ENCODE assay signal across 8 cellular contexts in the genomic region with DNA sequence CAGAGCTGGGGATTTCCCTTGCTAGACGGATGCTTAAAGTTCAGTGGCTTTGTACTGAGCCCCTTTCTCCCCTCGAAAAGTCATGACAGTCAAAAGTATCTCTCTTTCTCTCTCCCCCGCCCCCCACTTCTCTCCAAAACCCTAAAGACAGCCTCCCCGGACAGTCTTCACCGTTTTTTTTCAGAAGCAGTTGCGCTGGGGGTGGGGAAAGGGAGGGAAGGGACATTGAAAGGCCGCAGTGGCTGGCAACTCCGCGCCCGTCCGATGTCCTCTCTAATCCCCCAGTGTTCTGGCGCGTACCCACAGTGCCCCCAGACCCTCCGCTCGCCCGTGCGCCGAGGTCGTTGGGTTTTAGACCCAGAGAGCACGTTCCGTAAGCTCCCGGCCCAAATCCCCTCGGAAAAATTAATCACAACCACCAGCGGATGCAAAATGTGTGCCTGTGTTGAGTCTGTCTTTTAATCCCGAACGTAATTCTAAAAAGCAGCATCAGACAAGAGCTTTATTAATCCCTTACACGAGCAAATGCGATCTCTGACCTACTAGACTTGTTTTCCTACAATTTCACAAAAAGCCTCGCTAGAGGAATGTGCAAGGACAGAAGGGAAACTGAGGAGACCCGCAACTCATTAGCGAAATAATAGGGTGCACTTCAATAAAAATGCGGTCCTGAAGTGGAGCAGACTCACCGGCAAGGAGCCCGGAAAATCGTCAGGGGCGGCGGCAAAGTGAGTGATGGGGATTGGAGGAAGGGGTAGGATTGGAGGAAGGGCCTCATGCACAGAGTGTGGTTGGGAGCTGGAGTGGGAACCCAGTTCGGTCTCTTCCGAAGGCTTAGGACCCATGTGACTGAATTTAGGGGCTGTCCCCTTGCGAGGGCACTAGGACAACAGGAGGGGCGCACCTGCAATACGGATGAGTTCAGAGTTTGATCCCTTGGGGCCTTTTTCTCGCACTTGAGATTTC. TPM values are rescaled to one million over a fixed set of nuclear protein-coding genes. Genes with fewer than 3 reads are reported as not detected.
A peak's percentile ranks its signal among the peaks of the same experiment; 100 is the strongest.
DNase-seq lines count a peak whose midpoint lies in the region; ATAC-seq, FAIRE-seq and TF ChIP-seq lines count a peak whose summit lies in the region.

No MANE protein-coding gene starts in this region.

- H3K9me3 ChIP-seq in osteoblast (ENCODE audit: low read depth, low read length): no peaks in the 10 kb centered on the region

- peaks cover 53% of the 10 kb centered on the region for H3K79me2 ChIP-seq in osteoblast (ENCODE audit: insufficient read depth, low read length)

- H3K27ac ChIP-seq in osteoblast (ENCODE audit: low read depth, low read length): peak overlapping the region; percentile 91

- TF ChIP-seq CTCF in epithelial cell of proximal tubule (conservative IDR thresholded peaks at IDR 0.05; ENCODE audit: low read depth, low read length) (no peak), osteoblast (IDR thresholded peaks at IDR 0.05; ENCODE audit: extremely low read depth, low read depth, low read length) (no peak), GM13976 (IDR thresholded peaks at IDR 0.05; ENCODE audit: borderline replicate concordance, control extremely low read depth, extremely low read depth, insufficient read depth, missing control alignments) (no peak)

- FAIRE-seq in RCC 7860 (lab: Jason Lieb, UNC): no peak

- H3K36me3 ChIP-seq in osteoblast (ENCODE audit: insufficient read depth, low read length): no peaks in the 10 kb centered on the region

- peak; percentile 48 for DNase-seq in NCI-H82 (lab: John Stamatoyannopoulos, UW)
- no peak for DNase-seq in NCI-H82 treated with DMSO at 0.1 percent for 48 hours (lab: John Stamatoyannopoulos, UW; ENCODE audit: unreplicated experiment)
- peak; percentile 51 for DNase-seq in RPMI7951 (ENCODE audit: low read depth)
- DNase-seq in epithelial cell of proximal tubule (ENCODE audit: low read depth): no peak
- DNase-seq in osteoblast (ENCODE audit: insufficient read length, low spot score, missing footprints): peak; percentile 79
- DNase-seq in RCC 7860 (ENCODE audit: low spot score): no peak
- DNase-seq in GM13976 (ENCODE audit: low spot score): no peak

- H3K4me1 ChIP-seq in osteoblast (ENCODE audit: insufficient read depth, low read length): peaks cover 36% of the 10 kb centered on the region

- in situ Hi-C loops in GM13976 (cut with MboI; ENCODE audit: low sequenced_read_pairs, unreplicated experiment): loop anchor here (25.0 kb wide), 1 partner anchor 273 kb away; no protein-coding TSS in a partner anchor

- ATAC-seq in GM19463 (IDR thresholded peaks at IDR 0.05; ENCODE audit: unreplicated experiment): no peak

- H3K4me2 ChIP-seq in osteoblast (ENCODE audit: insufficient read depth, low read length): peak overlapping the region; percentile 92

- H4K20me1 ChIP-seq in osteoblast (ENCODE audit: insufficient read depth, low read length): no peaks in the 10 kb centered on the region

- no peaks in the 10 kb centered on the region for H3K27me3 ChIP-seq in osteoblast (ENCODE audit: insufficient read depth, low read length)

- H3K4me3 ChIP-seq in epithelial cell of proximal tubule (ENCODE audit: low read depth, low read length) (peak overlapping the region; percentile 72), osteoblast (ENCODE audit: insufficient read depth, low read length) (peak overlapping the region; percentile 99)

- peak overlapping the region; percentile 98 for H2AFZ ChIP-seq in osteoblast (ENCODE audit: low read length)

RNA-seq across cellular contexts. Expression of a gene that starts 12.2 kb away (rescaled TPM):
- 6.4 and 11.7 TPM in 2 replicates for total RNA-seq in RPMI7951 (2014; rRNA removed; shearing (Covaris generic))
- 0.51 and 3.7 TPM in 2 replicates for total RNA-seq in epithelial cell of proximal tubule
- total RNA-seq in osteoblast: 3.6 and 5.0 TPM in 2 replicates

Comparison
In these comparisons a context has a peak if more than half of its experiments do, and no peak if none do; other contexts are left out.
1. DNase-seq: peak in NCI-H82 (single experiment), RPMI7951 (single experiment) and osteoblast (single experiment); none in NCI-H82 treated with DMSO at 0.1 percent for 48 hours (single experiment), epithelial cell of proximal tubule (single experiment), RCC 7860 (single experiment) and GM13976 (single experiment).